In the genomic region with DNA sequence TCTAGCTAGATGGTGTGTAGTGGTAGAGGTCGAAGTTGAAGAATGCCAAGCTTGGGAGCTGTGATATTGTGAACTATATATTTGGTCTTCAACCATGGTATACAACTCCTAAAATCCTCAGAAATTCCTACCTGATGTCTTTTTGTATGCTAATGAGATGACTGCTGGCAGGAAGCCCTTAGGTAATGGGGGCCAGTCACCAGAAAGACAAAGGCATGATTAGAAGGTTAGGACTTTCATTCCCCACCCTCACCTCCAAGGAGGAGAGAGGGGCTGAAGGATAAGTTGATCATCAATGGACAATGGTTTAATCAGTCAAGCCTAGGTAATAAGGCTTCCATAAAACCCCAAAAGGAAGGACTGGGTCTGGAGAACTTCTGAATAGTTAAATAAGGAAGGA, we compare ENCODE assay signal across 16 cellular contexts.
DNase-seq lines count a peak whose midpoint lies in the region; TF ChIP-seq lines count a peak whose summit lies in the region.
"Had no signal": no experiment of that assay in that cellular context is flagged by ENCODE, and none has a peak within 500 bp of the region (broad histone marks: within the 10 kb centered on the region; RNA-seq: fewer than 3 reads in every experiment).

No MANE protein-coding gene starts in this region.

- no peak overlapping the region for H2BK120ac ChIP-seq in trophoblast cell (ENCODE audit: insufficient read depth, low read length, poor library complexity)

- WGBS in HUES64, result 92% methylated on average over 1 of the region's 1 CpG
- 79% methylated on average over 1 of the region's 1 CpG for WGBS in hepatocyte (ENCODE audit: low lambda C conversion rate, missing lambda C conversion rate)
- WGBS in trophoblast cell (ENCODE audit: extremely low coverage, insufficient coverage, insufficient read length), result no CpG with 5 or more reads among the region's 1 CpG
- WGBS in lower leg skin, 2 donors, result 91 to 94% methylated on average over 1 of the region's 1 CpG

- H2BK5ac ChIP-seq in trophoblast cell (ENCODE audit: low read depth, low read length, poor library complexity), result no peak overlapping the region

- no peaks in the 10 kb centered on the region for H3K27me3 ChIP-seq in HUES64 (ENCODE audit: insufficient read depth, low read length)
- H3K27me3 ChIP-seq in hepatocyte, result no peaks in the 10 kb centered on the region
- no peaks in the 10 kb centered on the region for H3K27me3 ChIP-seq in trophoblast cell (ENCODE audit: insufficient read depth, low read length)
- H3K27me3 ChIP-seq: BLaER1 had no signal

- no peaks in the 10 kb centered on the region for H3K79me2 ChIP-seq in hepatocyte
- H3K79me2 ChIP-seq in trophoblast cell (ENCODE audit: control insufficient read depth, insufficient read depth, low read length, poor library complexity), result no peaks in the 10 kb centered on the region

- no peak overlapping the region for H3K9ac ChIP-seq in HUES64 (ENCODE audit: low read depth, low read length)
- no peak overlapping the region for H3K9ac ChIP-seq in trophoblast cell (ENCODE audit: low read length)
- H3K9ac ChIP-seq: BLaER1 had no signal

- no peak for TF ChIP-seq CTCF in hepatocyte (IDR thresholded peaks at IDR 0.05; ENCODE audit: poor library complexity)
- no peak for TF ChIP-seq CTCF in lower leg skin (IDR thresholded peaks at IDR 0.05)

- H3K9me2 ChIP-seq in hepatocyte (replicated peaks; ENCODE audit: insufficient read depth), result no peaks in the 10 kb centered on the region

- peak overlapping the region; percentile 13 for H4K91ac ChIP-seq in trophoblast cell (ENCODE audit: low read depth, low read length)

- no peak overlapping the region for H4K12ac ChIP-seq in trophoblast cell (ENCODE audit: low read depth, low read length)

- H3K9me3 ChIP-seq in HUES64 (ENCODE audit: insufficient read depth, low read depth, low read length), result no peaks in the 10 kb centered on the region
- no peaks in the 10 kb centered on the region for H3K9me3 ChIP-seq in hepatocyte (ENCODE audit: low read depth)
- H3K9me3 ChIP-seq in trophoblast cell (ENCODE audit: insufficient read depth, low read depth, low read length), result no peaks in the 10 kb centered on the region
- H3K9me3 ChIP-seq: A549, BLaER1, HAP-1 had no signal

- no peak overlapping the region for H2AK5ac ChIP-seq in trophoblast cell (ENCODE audit: low read length)

- H4K20me1 ChIP-seq in hepatocyte (ENCODE audit: insufficient read depth, poor library complexity, severe bottlenecking), result no peaks in the 10 kb centered on the region
- H4K20me1 ChIP-seq: BLaER1 had no signal

- no peak for TF ChIP-seq POLR2A in lower leg skin (IDR thresholded peaks at IDR 0.05)

- H2BK12ac ChIP-seq in trophoblast cell (ENCODE audit: low read length), result no peak overlapping the region

- H3K23ac ChIP-seq in trophoblast cell (ENCODE audit: low read length), result no peak overlapping the region

- H2AFZ ChIP-seq in hepatocyte (no peak overlapping the region), trophoblast cell (ENCODE audit: insufficient read depth, low read length, poor library complexity) (no peak overlapping the region)

- H3K27ac ChIP-seq in HUES64 (ENCODE audit: low read depth, low read length), result peak overlapping the region; percentile 57
- peak overlapping the region; percentile 63 for H3K27ac ChIP-seq in hepatocyte
- no peak overlapping the region for H3K27ac ChIP-seq in trophoblast cell (ENCODE audit: low read depth, low read length)
- H3K27ac ChIP-seq: 22Rv1, A549, BLaER1 had no signal

- H3K4me1 ChIP-seq in HUES64 (ENCODE audit: insufficient read depth, low read length) (peaks cover 15% of the 10 kb centered on the region), hepatocyte (ENCODE audit: insufficient read depth) (no peaks in the 10 kb centered on the region), trophoblast cell (ENCODE audit: control insufficient read depth in 1 of 2, insufficient read depth in 2 of 2, low read length in 2 of 2) (peaks cover 3 to 7% of the 10 kb centered on the region in 2 experiments)
- H3K4me1 ChIP-seq: BLaER1, HAP-1 had no signal

- peaks cover 5% of the 10 kb centered on the region for H3K79me1 ChIP-seq in trophoblast cell (ENCODE audit: low read length)

- H3K4me2 ChIP-seq in hepatocyte (no peak overlapping the region), trophoblast cell (ENCODE audit: low read length) (no peak overlapping the region)
- H3K4me2 ChIP-seq: A549, BLaER1 had no signal

- no peak overlapping the region for H3K4me3 ChIP-seq in HUES64 (ENCODE audit: low read length)
- H3K4me3 ChIP-seq in hepatocyte, result no peak overlapping the region
- no peak overlapping the region for H3K4me3 ChIP-seq in trophoblast cell (ENCODE audit: low read depth, low read length)
- no peak overlapping the region for H3K4me3 ChIP-seq in lower leg skin (ENCODE audit: low read depth, poor library complexity, severe bottlenecking)
- H3K4me3 ChIP-seq: A549, BLaER1, GM12878, HAP-1 had no signal

- DNase-seq in ELF-1 (ENCODE audit: low read depth, low spot score) (peak; percentile 25), hepatocyte (ENCODE audit: low spot score) (no peak), trophoblast cell (no peak), lower leg skin (ENCODE audit: low spot score in 2 of 2) (no peak), DMS79 (lab: John Stamatoyannopoulos, UW) (no peak), NCI-H510A treated with DMSO at 0.1 percent for 48 hours (lab: John Stamatoyannopoulos, UW) (no peak)
- DNase-seq: CD4-positive, alpha-beta memory T cell; DMS153; DMS79 treated with DMSO at 0.1 percent for 48 hours; IMR-90 had no signal

- intact Hi-C loops in lower leg skin (cut with DNase I; ENCODE audit: low total_unique reads), result no loop called here

- H3K4ac ChIP-seq in trophoblast cell (ENCODE audit: low read depth, low read length), result no peak overlapping the region

- no peak overlapping the region for H3K14ac ChIP-seq in trophoblast cell (ENCODE audit: low read length)

- no peak overlapping the region for H4K8ac ChIP-seq in trophoblast cell (ENCODE audit: low read depth, low read length)

- H3K18ac ChIP-seq in trophoblast cell (ENCODE audit: low read length), result no peak overlapping the region

- no peaks in the 10 kb centered on the region for H3K36me3 ChIP-seq in HUES64 (ENCODE audit: insufficient read depth, low read length)
- H3K36me3 ChIP-seq in hepatocyte (replicated peaks; ENCODE audit: insufficient read depth, low read depth), result no peaks in the 10 kb centered on the region
- no peaks in the 10 kb centered on the region for H3K36me3 ChIP-seq in trophoblast cell (ENCODE audit: control insufficient read depth in 1 of 2, insufficient read depth in 2 of 2, low read length in 2 of 2)
- H3K36me3 ChIP-seq: HAP-1 had no signal
